1 cellular context compared by ENCODE assay signal in genomic region chr16:3171855-3172593, GRCh38.
TF ChIP-seq lines count a peak whose summit lies in the region.

No MANE protein-coding gene starts in this region.

TF ChIP-seq in HEK293, 187 proteins besides CTCF, POLR2A, EP300 and RAD21 (continued from another document):
- TF ChIP-seq, protein P1, sequence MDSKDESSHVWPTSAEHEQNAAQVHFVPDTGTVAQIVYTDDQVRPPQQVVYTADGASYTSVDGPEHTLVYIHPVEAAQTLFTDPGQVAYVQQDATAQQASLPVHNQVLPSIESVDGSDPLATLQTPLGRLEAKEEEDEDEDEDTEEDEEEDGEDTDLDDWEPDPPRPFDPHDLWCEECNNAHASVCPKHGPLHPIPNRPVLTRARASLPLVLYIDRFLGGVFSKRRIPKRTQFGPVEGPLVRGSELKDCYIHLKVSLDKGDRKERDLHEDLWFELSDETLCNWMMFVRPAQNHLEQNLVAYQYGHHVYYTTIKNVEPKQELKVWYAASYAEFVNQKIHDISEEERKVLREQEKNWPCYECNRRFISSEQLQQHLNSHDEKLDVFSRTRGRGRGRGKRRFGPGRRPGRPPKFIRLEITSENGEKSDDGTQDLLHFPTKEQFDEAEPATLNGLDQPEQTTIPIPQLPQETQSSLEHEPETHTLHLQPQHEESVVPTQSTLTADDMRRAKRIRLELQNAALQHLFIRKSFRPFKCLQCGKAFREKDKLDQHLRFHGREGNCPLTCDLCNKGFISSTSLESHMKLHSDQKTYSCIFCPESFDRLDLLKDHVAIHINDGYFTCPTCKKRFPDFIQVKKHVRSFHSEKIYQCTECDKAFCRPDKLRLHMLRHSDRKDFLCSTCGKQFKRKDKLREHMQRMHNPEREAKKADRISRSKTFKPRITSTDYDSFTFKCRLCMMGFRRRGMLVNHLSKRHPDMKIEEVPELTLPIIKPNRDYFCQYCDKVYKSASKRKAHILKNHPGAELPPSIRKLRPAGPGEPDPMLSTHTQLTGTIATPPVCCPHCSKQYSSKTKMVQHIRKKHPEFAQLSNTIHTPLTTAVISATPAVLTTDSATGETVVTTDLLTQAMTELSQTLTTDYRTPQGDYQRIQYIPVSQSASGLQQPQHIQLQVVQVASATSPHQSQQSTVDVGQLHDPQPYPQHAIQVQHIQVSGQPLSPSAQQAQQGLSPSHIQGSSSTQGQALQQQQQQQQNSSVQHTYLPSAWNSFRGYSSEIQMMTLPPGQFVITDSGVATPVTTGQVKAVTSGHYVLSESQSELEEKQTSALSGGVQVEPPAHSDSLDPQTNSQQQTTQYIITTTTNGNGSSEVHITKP (tag by site-specific recombination; IDR thresholded peaks at IDR 0.05): 0 out of 2 replicates have a peak, but pooled peaks have one; percentile 36
- TF ChIP-seq ZNF132 (tag by site-specific recombination; IDR thresholded peaks at IDR 0.05; ENCODE audit: borderline replicate concordance) (no peak), ZNF626 (tag by site-specific recombination; IDR thresholded peaks at IDR 0.05) (no peak), ZFP69B (tag by site-specific recombination; IDR thresholded peaks at IDR 0.05) (peak; percentile 37; the same call in 1 of the 2 replicates), OVOL3 (tag by site-specific recombination; IDR thresholded peaks at IDR 0.05) (no peak), ZSCAN16 (tag by site-specific recombination; IDR thresholded peaks at IDR 0.05) (peak; percentile 25; the same call in 1 of the 2 replicates), GLI4 (tag by site-specific recombination; IDR thresholded peaks at IDR 0.05) (no peak), ZBTB48 (tag by site-specific recombination; IDR thresholded peaks at IDR 0.05) (peak; percentile 92), ZNF202 (tag by site-specific recombination; IDR thresholded peaks at IDR 0.05; ENCODE audit: borderline replicate concordance) (no peak), SP2 (tag by site-specific recombination; IDR thresholded peaks at IDR 0.05) (peak; percentile 54), ZNF274 (IDR thresholded peaks at IDR 0.05; ENCODE audit: low read length) (no peak), ZNF274 (tag by site-specific recombination; IDR thresholded peaks at IDR 0.05; ENCODE audit: borderline replicate concordance) (no peak), ZNF138 (tag by site-specific recombination; IDR thresholded peaks at IDR 0.05; ENCODE audit: borderline replicate concordance) (no peak), SALL2 (tag by site-specific recombination; IDR thresholded peaks at IDR 0.05; ENCODE audit: borderline replicate concordance) (no peak), ZNF747 (tag by site-specific recombination; IDR thresholded peaks at IDR 0.05) (no peak), ZNF423 (tag by site-specific recombination; IDR thresholded peaks at IDR 0.05) (no peak), ZNF776 (tag by site-specific recombination; IDR thresholded peaks at IDR 0.05; ENCODE audit: borderline replicate concordance) (no peak), ZNF585B (tag by site-specific recombination; IDR thresholded peaks at IDR 0.05) (no peak; the same call in 1 of the 2 replicates), ZNF692 (tag by site-specific recombination; IDR thresholded peaks at IDR 0.05) (0 out of 2 replicates have a peak, but pooled peaks have one; percentile 35), ZNF175 (tag by site-specific recombination; IDR thresholded peaks at IDR 0.05) (no peak), ZNF394 (tag by site-specific recombination; IDR thresholded peaks at IDR 0.05; ENCODE audit: borderline replicate concordance) (peak; percentile 79; the same call in 1 of the 2 replicates), ZNF707 (tag by site-specific recombination; IDR thresholded peaks at IDR 0.05) (no peak), ZNF792 (tag by site-specific recombination; IDR thresholded peaks at IDR 0.05) (no peak), ZNF169 (tag by site-specific recombination; IDR thresholded peaks at IDR 0.05) (no peak), BCL6B (tag by site-specific recombination; IDR thresholded peaks at IDR 0.05) (no peak), ZNF221 (tag by site-specific recombination; IDR thresholded peaks at IDR 0.05; ENCODE audit: borderline replicate concordance) (0 out of 2 replicates have a peak, but pooled peaks have one; percentile 72), ATF2 (tag by site-specific recombination; IDR thresholded peaks at IDR 0.05; ENCODE audit: low read depth) (no peak), ZSCAN5A (tag by site-specific recombination; IDR thresholded peaks at IDR 0.05) (no peak), ZNF544 (tag by site-specific recombination; IDR thresholded peaks at IDR 0.05) (no peak), ZNF157 (tag by site-specific recombination; IDR thresholded peaks at IDR 0.05) (no peak), ZNF76 (tag by site-specific recombination; IDR thresholded peaks at IDR 0.05; ENCODE audit: borderline replicate concordance, low read depth) (0 out of 2 replicates have a peak, but pooled peaks have one; percentile 23), ZNF48 (tag by site-specific recombination; IDR thresholded peaks at IDR 0.05) (no peak), ZNF433 (tag by site-specific recombination; IDR thresholded peaks at IDR 0.05; ENCODE audit: low read depth) (no peak), ZNF23 (tag by site-specific recombination; IDR thresholded peaks at IDR 0.05; ENCODE audit: borderline replicate concordance) (no peak), ZBTB21 (tag by site-specific recombination; IDR thresholded peaks at IDR 0.05) (no peak), SETDB1 (IDR thresholded peaks at IDR 0.05; ENCODE audit: insufficient read length, low read length) (no peak), ZNF2 (tag by site-specific recombination; IDR thresholded peaks at IDR 0.05) (peak; percentile 43; the same call in 1 of the 2 replicates), ZNF404 (tag by site-specific recombination; IDR thresholded peaks at IDR 0.05) (no peak), ZFP41 (tag by site-specific recombination; IDR thresholded peaks at IDR 0.05; ENCODE audit: borderline replicate concordance) (no peak)
- TF ChIP-seq, protein P2, sequence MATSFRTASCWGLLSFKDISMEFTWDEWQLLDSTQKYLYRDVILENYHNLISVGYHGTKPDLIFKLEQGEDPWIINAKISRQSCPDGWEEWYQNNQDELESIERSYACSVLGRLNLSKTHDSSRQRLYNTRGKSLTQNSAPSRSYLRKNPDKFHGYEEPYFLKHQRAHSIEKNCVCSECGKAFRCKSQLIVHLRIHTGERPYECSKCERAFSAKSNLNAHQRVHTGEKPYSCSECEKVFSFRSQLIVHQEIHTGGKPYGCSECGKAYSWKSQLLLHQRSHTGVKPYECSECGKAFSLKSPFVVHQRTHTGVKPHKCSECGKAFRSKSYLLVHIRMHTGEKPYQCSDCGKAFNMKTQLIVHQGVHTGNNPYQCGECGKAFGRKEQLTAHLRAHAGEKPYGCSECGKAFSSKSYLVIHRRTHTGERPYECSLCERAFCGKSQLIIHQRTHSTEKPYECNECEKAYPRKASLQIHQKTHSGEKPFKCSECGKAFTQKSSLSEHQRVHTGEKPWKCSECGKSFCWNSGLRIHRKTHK (tag by site-specific recombination; IDR thresholded peaks at IDR 0.05): no peak
- TF ChIP-seq, protein P3, sequence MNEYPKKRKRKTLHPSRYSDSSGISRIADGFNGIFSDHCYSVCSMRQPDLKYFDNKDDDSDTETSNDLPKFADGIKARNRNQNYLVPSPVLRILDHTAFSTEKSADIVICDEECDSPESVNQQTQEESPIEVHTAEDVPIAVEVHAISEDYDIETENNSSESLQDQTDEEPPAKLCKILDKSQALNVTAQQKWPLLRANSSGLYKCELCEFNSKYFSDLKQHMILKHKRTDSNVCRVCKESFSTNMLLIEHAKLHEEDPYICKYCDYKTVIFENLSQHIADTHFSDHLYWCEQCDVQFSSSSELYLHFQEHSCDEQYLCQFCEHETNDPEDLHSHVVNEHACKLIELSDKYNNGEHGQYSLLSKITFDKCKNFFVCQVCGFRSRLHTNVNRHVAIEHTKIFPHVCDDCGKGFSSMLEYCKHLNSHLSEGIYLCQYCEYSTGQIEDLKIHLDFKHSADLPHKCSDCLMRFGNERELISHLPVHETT (tag by site-specific recombination; IDR thresholded peaks at IDR 0.05): 0 out of 2 replicates have a peak, but pooled peaks have one; percentile 22
- TF ChIP-seq, protein P4, sequence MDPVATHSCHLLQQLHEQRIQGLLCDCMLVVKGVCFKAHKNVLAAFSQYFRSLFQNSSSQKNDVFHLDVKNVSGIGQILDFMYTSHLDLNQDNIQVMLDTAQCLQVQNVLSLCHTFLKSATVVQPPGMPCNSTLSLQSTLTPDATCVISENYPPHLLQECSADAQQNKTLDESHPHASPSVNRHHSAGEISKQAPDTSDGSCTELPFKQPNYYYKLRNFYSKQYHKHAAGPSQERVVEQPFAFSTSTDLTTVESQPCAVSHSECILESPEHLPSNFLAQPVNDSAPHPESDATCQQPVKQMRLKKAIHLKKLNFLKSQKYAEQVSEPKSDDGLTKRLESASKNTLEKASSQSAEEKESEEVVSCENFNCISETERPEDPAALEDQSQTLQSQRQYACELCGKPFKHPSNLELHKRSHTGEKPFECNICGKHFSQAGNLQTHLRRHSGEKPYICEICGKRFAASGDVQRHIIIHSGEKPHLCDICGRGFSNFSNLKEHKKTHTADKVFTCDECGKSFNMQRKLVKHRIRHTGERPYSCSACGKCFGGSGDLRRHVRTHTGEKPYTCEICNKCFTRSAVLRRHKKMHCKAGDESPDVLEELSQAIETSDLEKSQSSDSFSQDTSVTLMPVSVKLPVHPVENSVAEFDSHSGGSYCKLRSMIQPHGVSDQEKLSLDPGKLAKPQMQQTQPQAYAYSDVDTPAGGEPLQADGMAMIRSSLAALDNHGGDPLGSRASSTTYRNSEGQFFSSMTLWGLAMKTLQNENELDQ (tag by site-specific recombination; IDR thresholded peaks at IDR 0.05; ENCODE audit: low read depth): no peak
TF ChIP-seq in HEK293: peak in this region for 56.
